16 cellular contexts compared by ENCODE assay signal in genomic region chr5:157597277-157597676, GRCh38. TPM values are rescaled to one million over a fixed set of nuclear protein-coding genes. Genes with fewer than 3 reads are reported as not detected.
DNase-seq lines count a peak whose midpoint lies in the region; ATAC-seq and TF ChIP-seq lines count a peak whose summit lies in the region.
"Had no signal": no experiment of that assay in that cellular context is flagged by ENCODE, and none has a peak within 500 bp of the region (broad histone marks: within the 10 kb centered on the region; RNA-seq: fewer than 3 reads in every experiment).

No MANE protein-coding gene starts in this region.

- H3K27ac ChIP-seq in esophagus muscularis mucosa (replicated peaks in 1 of 4): no peak overlapping the region
- H3K27ac ChIP-seq: psoas muscle, thoracic aorta had no signal

- H3K36me3 Mint-ChIP-seq in activated T-cell treated with anti-CD3 and anti-CD28 coated beads, Interleukin-2, amount 50 U/mL, for 24 hours (ENCODE audit: low read depth): no peaks in the 10 kb centered on the region
- H3K36me3 Mint-ChIP-seq in T-helper 2 cell treated with Interferon-gamma antibody and Interleukin-4, amounts not matched to agents 5 μg/mL and 100 μg/mL, for 36 hours (ENCODE audit: low read depth): peaks cover 10% of the 10 kb centered on the region
- no peaks in the 10 kb centered on the region for H3K36me3 Mint-ChIP-seq in neural crest cell (ENCODE audit: low read depth)

- peaks cover 0 to 5% (median 5%) of the 10 kb centered on the region in 4 donors for H3K4me1 ChIP-seq in esophagus muscularis mucosa
- H3K4me1 ChIP-seq: psoas muscle had no signal

- no peak for TF ChIP-seq CTCF in neural crest cell (conservative IDR thresholded peaks at IDR 0.05)
- TF ChIP-seq CTCF in esophagus muscularis mucosa (IDR thresholded peaks at IDR 0.05): no peak

- H3K9me3 ChIP-seq in esophagus muscularis mucosa: no peaks in the 10 kb centered on the region
- H3K9me3 ChIP-seq: psoas muscle, thoracic aorta had no signal

- H3K27me3 ChIP-seq in esophagus muscularis mucosa: no peaks in the 10 kb centered on the region

- peak; percentile 23 for ATAC-seq in GM21786 (IDR thresholded peaks at IDR 0.05; ENCODE audit: unreplicated experiment)
- ATAC-seq: psoas muscle had no signal

- intact Hi-C loops in esophagus muscularis mucosa (cut with DNase I): no loop called here

- H3K4me3 ChIP-seq in esophagus muscularis mucosa: no peak overlapping the region
- H3K4me3 ChIP-seq: psoas muscle, thoracic aorta had no signal

- H3K36me3 ChIP-seq in esophagus muscularis mucosa: no peaks in the 10 kb centered on the region
- H3K36me3 ChIP-seq: thoracic aorta had no signal

- peak overlapping the region; percentile 81 for H3K27ac Mint-ChIP-seq in activated T-cell treated with anti-CD3 and anti-CD28 coated beads, Interleukin-2, amount 50 U/mL, for 24 hours
- H3K27ac Mint-ChIP-seq in T-helper 2 cell treated with Interferon-gamma antibody and Interleukin-4, amounts not matched to agents 5 μg/mL and 100 μg/mL, for 36 hours: peak overlapping the region; percentile 66
- peak overlapping the region; percentile 39 for H3K27ac Mint-ChIP-seq in neural crest cell (ENCODE audit: unreplicated experiment)

- H3K4me1 Mint-ChIP-seq in activated T-cell treated with anti-CD3 and anti-CD28 coated beads, Interleukin-2, amount 50 U/mL, for 24 hours (ENCODE audit: low read depth): peaks cover 95% of the 10 kb centered on the region
- H3K4me1 Mint-ChIP-seq in T-helper 2 cell treated with Interferon-gamma antibody and Interleukin-4, amounts not matched to agents 5 μg/mL and 100 μg/mL, for 36 hours (ENCODE audit: low read depth): peaks cover 87% of the 10 kb centered on the region
- peaks cover 30% of the 10 kb centered on the region for H3K4me1 Mint-ChIP-seq in neural crest cell

- DNase-seq in activated T-cell treated with anti-CD3 and anti-CD28 coated beads, Interleukin-2, amount 50 U/mL, for 24 hours: no peak
- no peak for DNase-seq in activated T-cell treated with anti-CD3 and anti-CD28 coated beads, Interleukin-2, amount 50 U/mL, for 48 hours
- DNase-seq in T-helper 2 cell treated with Interferon-gamma antibody and Interleukin-4, amounts not matched to agents 5 μg/mL and 100 μg/mL, for 36 hours (ENCODE audit: low spot score): no peak
- DNase-seq in neural crest cell (ENCODE audit: low read depth, low spot score) (no peak), esophagus muscularis mucosa (ENCODE audit: extremely low spot score) (no peak), MV-4-11 (lab: John Stamatoyannopoulos, UW) (no peak)
- no peak for DNase-seq in stimulated activated CD8-positive, alpha-beta memory T cell treated with anti-CD3 and anti-CD28 coated beads, Interleukin-4, amount 100 ng/mL, for 48 hours
- DNase-seq: ACHN; activated CD4-positive, alpha-beta T cell treated with anti-CD3 and anti-CD28 coated beads, Interleukin-2, amount 50 U/mL, for 4 hours; effector CD4-positive, alpha-beta T cell; NCI-H2029; NCI-H774; psoas muscle had no signal

- no peaks in the 10 kb centered on the region for H3K27me3 Mint-ChIP-seq in activated T-cell treated with anti-CD3 and anti-CD28 coated beads, Interleukin-2, amount 50 U/mL, for 24 hours
- no peaks in the 10 kb centered on the region for H3K27me3 Mint-ChIP-seq in T-helper 2 cell treated with Interferon-gamma antibody and Interleukin-4, amounts not matched to agents 5 μg/mL and 100 μg/mL, for 36 hours (ENCODE audit: low read depth)
- no peaks in the 10 kb centered on the region for H3K27me3 Mint-ChIP-seq in neural crest cell (ENCODE audit: low read depth)

- WGBS in esophagus muscularis mucosa: 100% methylated on average over 1 of the region's 1 CpG

- peaks cover 2% of the 10 kb centered on the region for H3K9me3 Mint-ChIP-seq in activated T-cell treated with anti-CD3 and anti-CD28 coated beads, Interleukin-2, amount 50 U/mL, for 24 hours
- H3K9me3 Mint-ChIP-seq in T-helper 2 cell treated with Interferon-gamma antibody and Interleukin-4, amounts not matched to agents 5 μg/mL and 100 μg/mL, for 36 hours: peaks cover 7% of the 10 kb centered on the region
- H3K9me3 Mint-ChIP-seq in neural crest cell: peaks cover 3% of the 10 kb centered on the region

- TF ChIP-seq EP300 in esophagus muscularis mucosa (IDR thresholded peaks at IDR 0.05): no peak

- H3K4me3 Mint-ChIP-seq in activated T-cell treated with anti-CD3 and anti-CD28 coated beads, Interleukin-2, amount 50 U/mL, for 24 hours: peak overlapping the region; percentile 21
- H3K4me3 Mint-ChIP-seq in T-helper 2 cell treated with Interferon-gamma antibody and Interleukin-4, amounts not matched to agents 5 μg/mL and 100 μg/mL, for 36 hours: peak overlapping the region; percentile 58
- H3K4me3 Mint-ChIP-seq in neural crest cell: no peak overlapping the region

- no peak for TF ChIP-seq POLR2A in esophagus muscularis mucosa (IDR thresholded peaks at IDR 0.05; ENCODE audit: low read depth)

RNA-seq across cellular contexts. Expression of gene ADAM19, which starts 21.7 kb away (rescaled TPM):
- total RNA-seq in neural crest cell: 9.1 and 11.3 TPM in 2 replicates
- total RNA-seq in esophagus muscularis mucosa: 10 to 100 TPM; 25.0 to 43.6 (median 28.1) TPM

RNA-seq across cellular contexts. Expression of gene SOX30, which starts 55.0 kb away (rescaled TPM):
- not detected in 2 replicates for total RNA-seq in neural crest cell
- under 1 TPM in 2 of 4 donors, not detected in 2; 0.17 to 0.34 TPM for total RNA-seq in esophagus muscularis mucosa
- total RNA-seq: bronchial epithelial cell, thoracic aorta had no signal
